ENCODE assay signal across 1 cellular context in the genomic region with DNA sequence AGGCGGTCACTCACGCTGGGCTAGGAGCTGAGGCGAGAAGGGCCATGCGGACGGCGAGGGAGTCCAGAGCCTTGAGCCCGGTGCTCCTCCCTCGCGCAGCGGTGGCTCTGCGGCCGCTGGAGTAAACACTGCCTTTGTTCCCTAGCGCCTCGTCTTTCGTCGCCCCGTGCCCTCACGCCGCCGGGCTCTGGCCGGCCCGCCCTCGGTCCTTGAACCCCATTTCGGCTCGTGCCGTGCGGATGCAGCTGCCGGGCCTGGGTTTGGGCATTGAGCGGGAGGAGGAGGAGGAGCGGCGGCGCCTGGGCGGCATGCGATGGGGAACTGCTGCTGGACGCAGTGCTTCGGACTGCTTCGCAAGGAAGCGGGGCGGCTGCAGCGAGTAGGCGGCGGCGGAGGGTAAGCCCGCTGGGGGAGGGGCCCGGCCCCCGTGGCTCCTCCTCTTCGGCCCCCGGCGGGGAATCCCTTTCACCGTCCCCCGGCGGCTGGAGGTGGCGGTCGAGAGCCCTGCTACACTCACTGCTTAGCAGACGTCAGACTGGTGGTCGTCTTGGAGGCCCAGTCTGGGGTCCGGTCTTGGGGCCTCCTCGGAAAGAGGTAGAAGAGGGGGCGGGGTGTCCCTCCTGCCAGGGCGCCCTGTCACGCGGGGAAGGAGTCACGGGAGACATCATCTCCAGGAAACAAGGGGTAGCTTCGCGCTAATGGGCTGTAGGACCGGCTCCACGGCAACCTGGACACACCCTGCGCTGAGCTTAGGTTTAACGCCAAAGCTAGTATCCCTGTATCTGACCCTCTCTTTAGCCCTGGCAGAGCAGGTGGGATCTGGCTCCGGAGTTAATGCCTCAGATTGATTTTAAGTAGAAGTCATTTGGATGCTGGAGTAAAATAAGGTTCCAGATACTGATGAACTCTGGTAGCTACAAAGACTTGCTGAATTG.
TF ChIP-seq lines count a peak whose summit lies in the region.

A gene with protein sequence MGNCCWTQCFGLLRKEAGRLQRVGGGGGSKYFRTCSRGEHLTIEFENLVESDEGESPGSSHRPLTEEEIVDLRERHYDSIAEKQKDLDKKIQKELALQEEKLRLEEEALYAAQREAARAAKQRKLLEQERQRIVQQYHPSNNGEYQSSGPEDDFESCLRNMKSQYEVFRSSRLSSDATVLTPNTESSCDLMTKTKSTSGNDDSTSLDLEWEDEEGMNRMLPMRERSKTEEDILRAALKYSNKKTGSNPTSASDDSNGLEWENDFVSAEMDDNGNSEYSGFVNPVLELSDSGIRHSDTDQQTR (plus strand): TSS at position 9 of the 935 bp plus-strand sequence. CDS start 305 bp downstream, at position 314.

TF ChIP-seq in K562, 482 proteins besides CTCF, POLR2A, EP300 and RAD21 (continued from another document and continues in another):
- no peak for TF ChIP-seq SNIP1 (IDR thresholded peaks at IDR 0.05; ENCODE audit: low read depth)
- no peak for TF ChIP-seq CAMTA2 (CRISPR knock-in tag; conservative IDR thresholded peaks at IDR 0.05)
- no peak for TF ChIP-seq CC2D1A (IDR thresholded peaks at IDR 0.05)
- peak; percentile 85 for TF ChIP-seq PRPF4 (IDR thresholded peaks at IDR 0.05; ENCODE audit: insufficient read depth, low read depth, low read length, poor library complexity, severe bottlenecking)
- TF ChIP-seq SMARCA4 (IDR thresholded peaks at IDR 0.05) = peak; percentile 35; the same call in 1 of the 2 replicates
- no peak for TF ChIP-seq SIRT6 (IDR thresholded peaks at IDR 0.05; ENCODE audit: low read depth, low read length)
- no peak for TF ChIP-seq GATA2 (CRISPR knock-in tag; IDR thresholded peaks at IDR 0.05)
- TF ChIP-seq, protein P1, sequence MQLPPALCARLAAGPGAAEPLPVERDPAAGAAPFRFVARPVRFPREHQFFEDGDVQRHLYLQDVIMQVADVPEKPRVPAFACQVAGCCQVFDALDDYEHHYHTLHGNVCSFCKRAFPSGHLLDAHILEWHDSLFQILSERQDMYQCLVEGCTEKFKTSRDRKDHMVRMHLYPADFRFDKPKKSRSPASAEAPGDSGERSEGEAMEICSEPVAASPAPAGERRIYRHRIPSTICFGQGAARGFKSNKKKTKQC (CRISPR knock-in tag; IDR thresholded peaks at IDR 0.05) = peak; percentile 78
- no peak for TF ChIP-seq KAT2B (IDR thresholded peaks at IDR 0.05; ENCODE audit: low read depth, low read length)
- no peak for TF ChIP-seq ZBED1 (IDR thresholded peaks at IDR 0.05)
- no peak for TF ChIP-seq ZNF696 (CRISPR knock-in tag; conservative IDR thresholded peaks at IDR 0.05)
- peak; percentile 73; the same call in 1 of the 2 replicates for TF ChIP-seq GABPB1 (CRISPR knock-in tag; IDR thresholded peaks at IDR 0.05)
- no peak for TF ChIP-seq DPF2 (IDR thresholded peaks at IDR 0.05)
- TF ChIP-seq GATAD2B (IDR thresholded peaks at IDR 0.05; ENCODE audit: borderline replicate concordance) = no peak
- TF ChIP-seq, protein P2, sequence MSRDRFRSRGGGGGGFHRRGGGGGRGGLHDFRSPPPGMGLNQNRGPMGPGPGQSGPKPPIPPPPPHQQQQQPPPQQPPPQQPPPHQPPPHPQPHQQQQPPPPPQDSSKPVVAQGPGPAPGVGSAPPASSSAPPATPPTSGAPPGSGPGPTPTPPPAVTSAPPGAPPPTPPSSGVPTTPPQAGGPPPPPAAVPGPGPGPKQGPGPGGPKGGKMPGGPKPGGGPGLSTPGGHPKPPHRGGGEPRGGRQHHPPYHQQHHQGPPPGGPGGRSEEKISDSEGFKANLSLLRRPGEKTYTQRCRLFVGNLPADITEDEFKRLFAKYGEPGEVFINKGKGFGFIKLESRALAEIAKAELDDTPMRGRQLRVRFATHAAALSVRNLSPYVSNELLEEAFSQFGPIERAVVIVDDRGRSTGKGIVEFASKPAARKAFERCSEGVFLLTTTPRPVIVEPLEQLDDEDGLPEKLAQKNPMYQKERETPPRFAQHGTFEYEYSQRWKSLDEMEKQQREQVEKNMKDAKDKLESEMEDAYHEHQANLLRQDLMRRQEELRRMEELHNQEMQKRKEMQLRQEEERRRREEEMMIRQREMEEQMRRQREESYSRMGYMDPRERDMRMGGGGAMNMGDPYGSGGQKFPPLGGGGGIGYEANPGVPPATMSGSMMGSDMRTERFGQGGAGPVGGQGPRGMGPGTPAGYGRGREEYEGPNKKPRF (IDR thresholded peaks at IDR 0.05; ENCODE audit: low read depth, low read length) = no peak
- no peak for TF ChIP-seq CBFA2T2 (conservative IDR thresholded peaks at IDR 0.05)
- TF ChIP-seq RFX1 (IDR thresholded peaks at IDR 0.05) = peak; percentile 59
- TF ChIP-seq SP2 (IDR thresholded peaks at IDR 0.05; ENCODE audit: extremely low read depth, low read depth, low read length, poor library complexity, severe bottlenecking) = no peak
- TF ChIP-seq ZFPM2 (CRISPR knock-in tag; IDR thresholded peaks at IDR 0.05) = no peak
- TF ChIP-seq GABPB2 (CRISPR knock-in tag; conservative IDR thresholded peaks at IDR 0.05) = 0 out of 2 replicates have a peak, but pooled peaks have one; percentile 54
- TF ChIP-seq CBX3 (IDR thresholded peaks at IDR 0.05; ENCODE audit: borderline replicate concordance in 1 of 2, low read length in 2 of 2) = peak in 1 of 2 experiments; percentile 13; a peak in 1 of 3 replicates
- TF ChIP-seq, protein P3, sequence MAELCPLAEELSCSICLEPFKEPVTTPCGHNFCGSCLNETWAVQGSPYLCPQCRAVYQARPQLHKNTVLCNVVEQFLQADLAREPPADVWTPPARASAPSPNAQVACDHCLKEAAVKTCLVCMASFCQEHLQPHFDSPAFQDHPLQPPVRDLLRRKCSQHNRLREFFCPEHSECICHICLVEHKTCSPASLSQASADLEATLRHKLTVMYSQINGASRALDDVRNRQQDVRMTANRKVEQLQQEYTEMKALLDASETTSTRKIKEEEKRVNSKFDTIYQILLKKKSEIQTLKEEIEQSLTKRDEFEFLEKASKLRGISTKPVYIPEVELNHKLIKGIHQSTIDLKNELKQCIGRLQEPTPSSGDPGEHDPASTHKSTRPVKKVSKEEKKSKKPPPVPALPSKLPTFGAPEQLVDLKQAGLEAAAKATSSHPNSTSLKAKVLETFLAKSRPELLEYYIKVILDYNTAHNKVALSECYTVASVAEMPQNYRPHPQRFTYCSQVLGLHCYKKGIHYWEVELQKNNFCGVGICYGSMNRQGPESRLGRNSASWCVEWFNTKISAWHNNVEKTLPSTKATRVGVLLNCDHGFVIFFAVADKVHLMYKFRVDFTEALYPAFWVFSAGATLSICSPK (IDR thresholded peaks at IDR 0.05; ENCODE audit: borderline replicate concordance) = no peak
- no peak for TF ChIP-seq ARNT (IDR thresholded peaks at IDR 0.05)
- TF ChIP-seq, protein P4, sequence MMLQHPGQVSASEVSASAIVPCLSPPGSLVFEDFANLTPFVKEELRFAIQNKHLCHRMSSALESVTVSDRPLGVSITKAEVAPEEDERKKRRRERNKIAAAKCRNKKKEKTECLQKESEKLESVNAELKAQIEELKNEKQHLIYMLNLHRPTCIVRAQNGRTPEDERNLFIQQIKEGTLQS (IDR thresholded peaks at IDR 0.05) = no peak
- TF ChIP-seq, protein P4 (CRISPR knock-in tag; conservative IDR thresholded peaks at IDR 0.05) = no peak
- TF ChIP-seq KLF1 (tag; IDR thresholded peaks at IDR 0.05) = 0 out of 2 replicates have a peak, but pooled peaks have one; percentile 17
- TF ChIP-seq ARID2 (IDR thresholded peaks at IDR 0.05) = no peak
- TF ChIP-seq, protein P5, sequence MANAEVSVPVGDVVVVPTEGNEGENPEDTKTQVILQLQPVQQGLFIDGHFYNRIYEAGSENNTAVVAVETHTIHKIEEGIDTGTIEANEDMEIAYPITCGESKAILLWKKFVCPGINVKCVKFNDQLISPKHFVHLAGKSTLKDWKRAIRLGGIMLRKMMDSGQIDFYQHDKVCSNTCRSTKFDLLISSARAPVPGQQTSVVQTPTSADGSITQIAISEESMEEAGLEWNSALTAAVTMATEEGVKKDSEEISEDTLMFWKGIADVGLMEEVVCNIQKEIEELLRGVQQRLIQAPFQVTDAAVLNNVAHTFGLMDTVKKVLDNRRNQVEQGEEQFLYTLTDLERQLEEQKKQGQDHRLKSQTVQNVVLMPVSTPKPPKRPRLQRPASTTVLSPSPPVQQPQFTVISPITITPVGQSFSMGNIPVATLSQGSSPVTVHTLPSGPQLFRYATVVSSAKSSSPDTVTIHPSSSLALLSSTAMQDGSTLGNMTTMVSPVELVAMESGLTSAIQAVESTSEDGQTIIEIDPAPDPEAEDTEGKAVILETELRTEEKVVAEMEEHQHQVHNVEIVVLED (CRISPR knock-in tag; IDR thresholded peaks at IDR 0.05) = no peak
- TF ChIP-seq POLR3G (IDR thresholded peaks at IDR 0.05; ENCODE audit: extremely low read depth, insufficient read length, insufficient replicate concordance) = no peak
- no peak for TF ChIP-seq SMARCA5 (IDR thresholded peaks at IDR 0.05)
- TF ChIP-seq, protein P6, sequence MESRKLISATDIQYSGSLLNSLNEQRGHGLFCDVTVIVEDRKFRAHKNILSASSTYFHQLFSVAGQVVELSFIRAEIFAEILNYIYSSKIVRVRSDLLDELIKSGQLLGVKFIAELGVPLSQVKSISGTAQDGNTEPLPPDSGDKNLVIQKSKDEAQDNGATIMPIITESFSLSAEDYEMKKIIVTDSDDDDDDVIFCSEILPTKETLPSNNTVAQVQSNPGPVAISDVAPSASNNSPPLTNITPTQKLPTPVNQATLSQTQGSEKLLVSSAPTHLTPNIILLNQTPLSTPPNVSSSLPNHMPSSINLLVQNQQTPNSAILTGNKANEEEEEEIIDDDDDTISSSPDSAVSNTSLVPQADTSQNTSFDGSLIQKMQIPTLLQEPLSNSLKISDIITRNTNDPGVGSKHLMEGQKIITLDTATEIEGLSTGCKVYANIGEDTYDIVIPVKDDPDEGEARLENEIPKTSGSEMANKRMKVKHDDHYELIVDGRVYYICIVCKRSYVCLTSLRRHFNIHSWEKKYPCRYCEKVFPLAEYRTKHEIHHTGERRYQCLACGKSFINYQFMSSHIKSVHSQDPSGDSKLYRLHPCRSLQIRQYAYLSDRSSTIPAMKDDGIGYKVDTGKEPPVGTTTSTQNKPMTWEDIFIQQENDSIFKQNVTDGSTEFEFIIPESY (CRISPR knock-in tag; IDR thresholded peaks at IDR 0.05) = no peak; the same call in 1 of the 2 replicates
- TF ChIP-seq GTF2A2 (tag; IDR thresholded peaks at IDR 0.05) = no peak
- peak; percentile 20; the same call in 1 of the 2 replicates for TF ChIP-seq FOXJ2 (tag; IDR thresholded peaks at IDR 0.05)
- TF ChIP-seq, protein P7, sequence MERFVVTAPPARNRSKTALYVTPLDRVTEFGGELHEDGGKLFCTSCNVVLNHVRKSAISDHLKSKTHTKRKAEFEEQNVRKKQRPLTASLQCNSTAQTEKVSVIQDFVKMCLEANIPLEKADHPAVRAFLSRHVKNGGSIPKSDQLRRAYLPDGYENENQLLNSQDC (CRISPR knock-in tag; IDR thresholded peaks at IDR 0.05) = no peak
- peak; percentile 47; the same call in 1 of the 2 replicates for TF ChIP-seq TAF7 (tag; IDR thresholded peaks at IDR 0.05)
- no peak for TF ChIP-seq CBX2 (IDR thresholded peaks at IDR 0.05; ENCODE audit: insufficient read depth, low read length, poor library complexity, severe bottlenecking)
- TF ChIP-seq E2F8 (IDR thresholded peaks at IDR 0.05; ENCODE audit: low read depth, partially characterized antibody) = no peak
- TF ChIP-seq TARDBP (IDR thresholded peaks at IDR 0.05) = no peak
- no peak for TF ChIP-seq TCF3 (CRISPR knock-in tag; IDR thresholded peaks at IDR 0.05)
- TF ChIP-seq PRMT5 (CRISPR knock-in tag; IDR thresholded peaks at IDR 0.05) = no peak
- no peak for TF ChIP-seq HDAC3 (IDR thresholded peaks at IDR 0.05; ENCODE audit: borderline replicate concordance, partially characterized antibody)
- TF ChIP-seq SETDB1 (IDR thresholded peaks at IDR 0.05; ENCODE audit: low read length) = no peak
- 0 out of 4 replicates have a peak, but pooled peaks of 1 of the 2 experiments have one; percentile 45 for TF ChIP-seq FOXA3 (CRISPR knock-in tag; conservative IDR thresholded peaks at IDR 0.05 in 1 of 2, IDR thresholded peaks at IDR 0.05 in 1 of 2)
- no peak for TF ChIP-seq ETV1 (tag; conservative IDR thresholded peaks at IDR 0.05; ENCODE audit: low read depth)
- no peak for TF ChIP-seq ZNF324 (CRISPR knock-in tag; IDR thresholded peaks at IDR 0.05)
- TF ChIP-seq, protein P8, sequence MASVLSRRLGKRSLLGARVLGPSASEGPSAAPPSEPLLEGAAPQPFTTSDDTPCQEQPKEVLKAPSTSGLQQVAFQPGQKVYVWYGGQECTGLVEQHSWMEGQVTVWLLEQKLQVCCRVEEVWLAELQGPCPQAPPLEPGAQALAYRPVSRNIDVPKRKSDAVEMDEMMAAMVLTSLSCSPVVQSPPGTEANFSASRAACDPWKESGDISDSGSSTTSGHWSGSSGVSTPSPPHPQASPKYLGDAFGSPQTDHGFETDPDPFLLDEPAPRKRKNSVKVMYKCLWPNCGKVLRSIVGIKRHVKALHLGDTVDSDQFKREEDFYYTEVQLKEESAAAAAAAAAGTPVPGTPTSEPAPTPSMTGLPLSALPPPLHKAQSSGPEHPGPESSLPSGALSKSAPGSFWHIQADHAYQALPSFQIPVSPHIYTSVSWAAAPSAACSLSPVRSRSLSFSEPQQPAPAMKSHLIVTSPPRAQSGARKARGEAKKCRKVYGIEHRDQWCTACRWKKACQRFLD (CRISPR knock-in tag; IDR thresholded peaks at IDR 0.05) = peak; percentile 31; the same call in 1 of the 2 replicates
- no peak for TF ChIP-seq HMBOX1 (IDR thresholded peaks at IDR 0.05)
- no peak for TF ChIP-seq PPARD (CRISPR knock-in tag; IDR thresholded peaks at IDR 0.05)
- TF ChIP-seq ZNF436 (CRISPR knock-in tag; IDR thresholded peaks at IDR 0.05) = no peak
- TF ChIP-seq EHMT2 (IDR thresholded peaks at IDR 0.05) = no peak
